In the genomic region with DNA sequence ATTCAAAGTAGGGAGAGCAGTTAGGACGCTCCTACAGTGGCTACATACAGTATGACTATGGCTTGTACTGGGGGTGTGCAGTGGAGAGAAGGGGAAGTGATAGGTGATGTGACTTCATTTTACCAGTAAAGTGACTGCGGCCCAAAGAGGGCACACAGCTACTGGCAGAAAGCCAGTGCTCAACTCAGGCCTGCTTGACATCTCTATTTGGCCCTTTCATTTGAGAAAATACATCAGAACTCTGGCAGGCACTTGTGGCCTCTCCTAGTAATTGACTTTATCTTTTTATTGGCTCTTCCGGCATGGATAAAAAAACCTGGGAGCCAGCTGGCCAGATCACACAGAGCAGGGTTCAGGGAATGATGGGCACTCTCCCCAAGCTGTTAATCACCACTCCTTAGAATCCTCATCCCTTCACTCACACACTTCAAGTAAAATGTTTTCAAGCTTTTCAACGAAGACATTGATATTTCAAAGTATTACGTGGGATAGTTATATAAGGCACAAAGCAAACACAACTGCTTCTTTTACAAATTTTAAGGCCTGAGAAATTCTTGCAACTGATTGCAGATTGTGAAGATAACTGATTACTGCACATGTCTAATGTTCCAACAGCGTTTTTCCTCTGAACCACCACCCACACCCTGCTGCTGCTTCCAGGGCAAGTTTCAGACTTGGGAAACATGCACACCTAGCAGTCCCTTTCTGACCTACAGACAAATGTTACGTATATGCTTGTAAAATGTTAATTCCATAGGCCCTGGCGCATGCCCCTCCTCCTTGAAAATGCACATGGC, we compare ENCODE assay signal across 9 cellular contexts.
A peak's percentile ranks its signal among the peaks of the same experiment; 100 is the strongest.
DNase-seq lines count a peak whose midpoint lies in the region; ATAC-seq and TF ChIP-seq lines count a peak whose summit lies in the region.
"Had no signal": no experiment of that assay in that cellular context is flagged by ENCODE, and none has a peak within 500 bp of the region (broad histone marks: within the 10 kb centered on the region; RNA-seq: fewer than 3 reads in every experiment).

No MANE protein-coding gene starts in this region.

- H3K4me1 Mint-ChIP-seq in WTC11 (peaks cover 55% of the 10 kb centered on the region), chondrocyte (ENCODE audit: low read depth) (no peaks in the 10 kb centered on the region)
- H3K4me1 Mint-ChIP-seq in stimulated activated effector memory CD8-positive, alpha-beta T cell treated with anti-CD3 and anti-CD28 coated beads, Interleukin-12 subunit alpha, Interleukin-12 subunit beta, amount 100 ng/mL, for 72 hours = no peaks in the 10 kb centered on the region

- ATAC-seq in GM21423 (IDR thresholded peaks at IDR 0.05; ENCODE audit: unreplicated experiment) = peak; percentile 70
- no peak for ATAC-seq in WTC11
- ATAC-seq in sciatic nerve = peak; percentile 44
- no peak for ATAC-seq in GM21515 (IDR thresholded peaks at IDR 0.05; ENCODE audit: unreplicated experiment)
- no peak for ATAC-seq in stimulated activated effector memory CD8-positive, alpha-beta T cell treated with anti-CD3 and anti-CD28 coated beads, Interleukin-12 subunit alpha, Interleukin-12 subunit beta, amount 100 ng/mL, for 72 hours

- H3K4me3 Mint-ChIP-seq in WTC11 (no peak overlapping the region), chondrocyte (ENCODE audit: unreplicated experiment) (no peak overlapping the region)
- H3K4me3 Mint-ChIP-seq in stimulated activated effector memory CD8-positive, alpha-beta T cell treated with anti-CD3 and anti-CD28 coated beads, Interleukin-12 subunit alpha, Interleukin-12 subunit beta, amount 100 ng/mL, for 72 hours = no peak overlapping the region
- H3K4me3 Mint-ChIP-seq: IgD-negative memory B cell had no signal

- H3K27me3 Mint-ChIP-seq in WTC11 (ENCODE audit: low read depth) (no peaks in the 10 kb centered on the region), chondrocyte (ENCODE audit: low read depth) (no peaks in the 10 kb centered on the region)
- H3K27me3 Mint-ChIP-seq: IgD-negative memory B cell had no signal

- intact Hi-C loops in sciatic nerve (cut with DNase I) = no loop called here

- POLR2A ChIA-PET in WTC11 (lab: Charles Lee) = no interaction called here

- H3K9me3 Mint-ChIP-seq in WTC11 (no peaks in the 10 kb centered on the region), chondrocyte (ENCODE audit: low read depth) (no peaks in the 10 kb centered on the region)
- no peaks in the 10 kb centered on the region for H3K9me3 Mint-ChIP-seq in stimulated activated effector memory CD8-positive, alpha-beta T cell treated with anti-CD3 and anti-CD28 coated beads, Interleukin-12 subunit alpha, Interleukin-12 subunit beta, amount 100 ng/mL, for 72 hours
- H3K9me3 Mint-ChIP-seq: IgD-negative memory B cell had no signal

- CTCF ChIA-PET in WTC11 (lab: Charles Lee) = interaction anchor here (2.3 kb wide), 1 partner anchor 12 kb away, joined by 8 read pairs; no protein-coding TSS in a partner anchor

- H3K27ac Mint-ChIP-seq in WTC11 = peak overlapping the region; percentile 5
- no peak overlapping the region for H3K27ac Mint-ChIP-seq in stimulated activated effector memory CD8-positive, alpha-beta T cell treated with anti-CD3 and anti-CD28 coated beads, Interleukin-12 subunit alpha, Interleukin-12 subunit beta, amount 100 ng/mL, for 72 hours
- no peak overlapping the region for H3K27ac Mint-ChIP-seq in chondrocyte (ENCODE audit: unreplicated experiment)
- H3K27ac Mint-ChIP-seq: IgD-negative memory B cell had no signal

- TF ChIP-seq CTCF in WTC11 (IDR thresholded peaks at IDR 0.05) = no peak
- no peak for TF ChIP-seq CTCF in chondrocyte (IDR thresholded peaks at IDR 0.05)

- DNase-seq in NCI-H187 treated with DMSO at 0.1 percent for 48 hours (lab: John Stamatoyannopoulos, UW) (peak; percentile 62), WTC11 (ENCODE audit: low spot score) (no peak), sciatic nerve (ENCODE audit: low spot score) (no peak), OCI-M2 (lab: John Stamatoyannopoulos, UW; ENCODE audit: unreplicated experiment) (no peak), chondrocyte (ENCODE audit: low spot score) (no peak)
- no peak for DNase-seq in stimulated activated effector memory CD8-positive, alpha-beta T cell treated with anti-CD3 and anti-CD28 coated beads, Interleukin-12 subunit alpha, Interleukin-12 subunit beta, amount 100 ng/mL, for 72 hours (ENCODE audit: low spot score in 2 of 2)

- peaks cover 21% of the 10 kb centered on the region for H3K36me3 Mint-ChIP-seq in WTC11
- no peaks in the 10 kb centered on the region for H3K36me3 Mint-ChIP-seq in stimulated activated effector memory CD8-positive, alpha-beta T cell treated with anti-CD3 and anti-CD28 coated beads, Interleukin-12 subunit alpha, Interleukin-12 subunit beta, amount 100 ng/mL, for 72 hours
- H3K36me3 Mint-ChIP-seq in chondrocyte (ENCODE audit: low read depth) = peaks cover 2% of the 10 kb centered on the region

TF ChIP-seq in WTC11, 78 proteins besides CTCF, POLR2A, EP300 and RAD21:
- TF ChIP-seq TEAD4 (CRISPR knock-in tag; IDR thresholded peaks at IDR 0.05) = no peak
- no peak for TF ChIP-seq CBFB (CRISPR knock-in tag; IDR thresholded peaks at IDR 0.05; ENCODE audit: low read depth)
- TF ChIP-seq ATF1 (CRISPR knock-in tag; IDR thresholded peaks at IDR 0.05) = no peak
- TF ChIP-seq TEAD1 (CRISPR knock-in tag; IDR thresholded peaks at IDR 0.05) = no peak
- TF ChIP-seq ZNF317 (CRISPR knock-in tag; IDR thresholded peaks at IDR 0.05; ENCODE audit: borderline replicate concordance, low read depth) = no peak
- no peak for TF ChIP-seq JUN (CRISPR knock-in tag; IDR thresholded peaks at IDR 0.05)
- TF ChIP-seq, protein P1, sequence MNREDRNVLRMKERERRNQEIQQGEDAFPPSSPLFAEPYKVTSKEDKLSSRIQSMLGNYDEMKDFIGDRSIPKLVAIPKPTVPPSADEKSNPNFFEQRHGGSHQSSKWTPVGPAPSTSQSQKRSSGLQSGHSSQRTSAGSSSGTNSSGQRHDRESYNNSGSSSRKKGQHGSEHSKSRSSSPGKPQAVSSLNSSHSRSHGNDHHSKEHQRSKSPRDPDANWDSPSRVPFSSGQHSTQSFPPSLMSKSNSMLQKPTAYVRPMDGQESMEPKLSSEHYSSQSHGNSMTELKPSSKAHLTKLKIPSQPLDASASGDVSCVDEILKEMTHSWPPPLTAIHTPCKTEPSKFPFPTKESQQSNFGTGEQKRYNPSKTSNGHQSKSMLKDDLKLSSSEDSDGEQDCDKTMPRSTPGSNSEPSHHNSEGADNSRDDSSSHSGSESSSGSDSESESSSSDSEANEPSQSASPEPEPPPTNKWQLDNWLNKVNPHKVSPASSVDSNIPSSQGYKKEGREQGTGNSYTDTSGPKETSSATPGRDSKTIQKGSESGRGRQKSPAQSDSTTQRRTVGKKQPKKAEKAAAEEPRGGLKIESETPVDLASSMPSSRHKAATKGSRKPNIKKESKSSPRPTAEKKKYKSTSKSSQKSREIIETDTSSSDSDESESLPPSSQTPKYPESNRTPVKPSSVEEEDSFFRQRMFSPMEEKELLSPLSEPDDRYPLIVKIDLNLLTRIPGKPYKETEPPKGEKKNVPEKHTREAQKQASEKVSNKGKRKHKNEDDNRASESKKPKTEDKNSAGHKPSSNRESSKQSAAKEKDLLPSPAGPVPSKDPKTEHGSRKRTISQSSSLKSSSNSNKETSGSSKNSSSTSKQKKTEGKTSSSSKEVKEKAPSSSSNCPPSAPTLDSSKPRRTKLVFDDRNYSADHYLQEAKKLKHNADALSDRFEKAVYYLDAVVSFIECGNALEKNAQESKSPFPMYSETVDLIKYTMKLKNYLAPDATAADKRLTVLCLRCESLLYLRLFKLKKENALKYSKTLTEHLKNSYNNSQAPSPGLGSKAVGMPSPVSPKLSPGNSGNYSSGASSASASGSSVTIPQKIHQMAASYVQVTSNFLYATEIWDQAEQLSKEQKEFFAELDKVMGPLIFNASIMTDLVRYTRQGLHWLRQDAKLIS (CRISPR knock-in tag; IDR thresholded peaks at IDR 0.05; ENCODE audit: borderline replicate concordance) = no peak
- TF ChIP-seq ZBTB21 (CRISPR knock-in tag; IDR thresholded peaks at IDR 0.05; ENCODE audit: borderline replicate concordance) = no peak
- no peak for TF ChIP-seq KAT7 (CRISPR knock-in tag; IDR thresholded peaks at IDR 0.05; ENCODE audit: borderline replicate concordance)
- no peak for TF ChIP-seq GRHL2 (CRISPR knock-in tag; IDR thresholded peaks at IDR 0.05; ENCODE audit: insufficient replicate concordance, severe bottlenecking)

Comparison
In these comparisons a context has a peak if more than half of its experiments do, and no peak if none do; other contexts are left out.
1. ATAC-seq: peak in GM21423 (single experiment) and sciatic nerve (single experiment); none in WTC11 (single experiment), GM21515 (single experiment) and stimulated activated effector memory CD8-positive, alpha-beta T cell treated with anti-CD3 and anti-CD28 coated beads, Interleukin-12 subunit alpha, Interleukin-12 subunit beta, amount 100 ng/mL, for 72 hours (single experiment).